8 cellular contexts compared by ENCODE assay signal in genomic region chr6:131627724-131628682, GRCh38. TPM values are rescaled to one million over a fixed set of nuclear protein-coding genes. Genes with fewer than 3 reads are reported as not detected.
A peak's percentile ranks its signal among the peaks of the same experiment; 100 is the strongest.
DNase-seq lines count a peak whose midpoint lies in the region; ATAC-seq, FAIRE-seq and TF ChIP-seq lines count a peak whose summit lies in the region.

Gene MED23, minus strand, starts transcription at chr6:131628242. Its CDS starts 193 bp downstream, at chr6:131628049.

- H3K4me2 ChIP-seq in H1 (ENCODE audit: insufficient read depth in 1 of 2, low read depth in 2 of 2, low read length in 2 of 2) (peak within 1 kb of the TSS; percentile 39 to 69), mesenchymal stem cell (ENCODE audit: low read length, poor library complexity, severe bottlenecking) (peak within 1 kb of the TSS; percentile 77)

- ATAC-seq in GM21367 (IDR thresholded peaks at IDR 0.05; ENCODE audit: unreplicated experiment), result peak; percentile 95

- in situ Hi-C loops in Caki2 (cut with HindIII; ENCODE audit: low pct_unique_long_range_greater_than_20kb, low sequenced_read_pairs), result no loop called here

- H2BK5ac ChIP-seq in H1 (ENCODE audit: low read depth, low read length), result no peak within 1 kb of the TSS
- peak within 1 kb of the TSS; percentile 44 for H2BK5ac ChIP-seq in mesenchymal stem cell (ENCODE audit: low read depth, low read length, poor library complexity, severe bottlenecking)

- H3K27me3 ChIP-seq in H1 (replicated peaks in 1 of 4; ENCODE audit: control insufficient read depth in 3 of 4, extremely low read depth in 1 of 4, insufficient read depth in 3 of 4, low read length in 3 of 4) (no peaks in the 10 kb centered on the region), mesenchymal stem cell (ENCODE audit: control insufficient read depth in 1 of 2, insufficient read depth in 1 of 2, low read length in 2 of 2) (peaks cover 0 to 7% of the 10 kb centered on the region in 2 experiments)

- H2AK5ac ChIP-seq in H1 (ENCODE audit: low read depth, low read length) (no peak within 1 kb of the TSS), mesenchymal stem cell (ENCODE audit: low read length, severe bottlenecking) (no peak within 1 kb of the TSS)

- WGBS in H1 (ENCODE audit: extremely low coverage in 1 of 2, insufficient coverage in 1 of 2, insufficient read length in 1 of 2, insufficient replicate concordance in 2 of 2, low coverage in 1 of 2, low lambda C conversion rate in 2 of 2, missing lambda C conversion rate in 1 of 2), 2 experiments, result 4% methylated on average over 51 of the region's 53 CpGs; no CpG with 5 or more reads in 1 of the 2 experiments
- WGBS in mesenchymal stem cell, result 1% methylated on average over 49 of the region's 53 CpGs

- no peak within 1 kb of the TSS for H2BK20ac ChIP-seq in H1 (ENCODE audit: low read length)

- no peak within 1 kb of the TSS for H4K5ac ChIP-seq in H1 (ENCODE audit: insufficient read length, low read depth, low read length)

- H2BK12ac ChIP-seq in H1 (ENCODE audit: low read depth, low read length) (no peak within 1 kb of the TSS), mesenchymal stem cell (ENCODE audit: low read length in 2 of 2) (no peak within 1 kb of the TSS)

- H3K4me3 ChIP-seq in H1 (ENCODE audit: extremely low read depth in 1 of 4, insufficient read depth in 2 of 4, low read depth in 3 of 4, low read length in 4 of 4) (peak within 1 kb of the TSS; percentile 79 to 92 (median 83)), mesenchymal stem cell (ENCODE audit: insufficient read depth in 1 of 2, low read depth in 1 of 2, low read length in 2 of 2) (peak within 1 kb of the TSS; percentile 93 to 94)

- peaks cover 0 to 7% of the 10 kb centered on the region in 2 experiments; a peak in 2 of 4 replicates for H3K79me2 ChIP-seq in H1 (ENCODE audit: control insufficient read depth in 1 of 2, insufficient read depth in 2 of 2, low read length in 2 of 2)

- H2BK15ac ChIP-seq in H1 (ENCODE audit: low read length), result no peak within 1 kb of the TSS
- H2BK15ac ChIP-seq in mesenchymal stem cell (ENCODE audit: low read depth, poor library complexity, severe bottlenecking), result no peak within 1 kb of the TSS

- no peaks in the 10 kb centered on the region for H4K20me1 ChIP-seq in H1 (replicated peaks in 1 of 2; ENCODE audit: control insufficient read depth in 1 of 2, insufficient read depth in 2 of 2, low read length in 2 of 2)

- peak in 1 of 2 experiments; percentile 85; a peak in 2 of 3 replicates for TF ChIP-seq POLR2A in H1 (IDR thresholded peaks at IDR 0.05; ENCODE audit: control extremely low read depth in 1 of 2, low read depth in 2 of 2, low read length in 2 of 2)

- H3K18ac ChIP-seq in H1 (ENCODE audit: extremely low read depth, low read length), result peak within 1 kb of the TSS; percentile 56
- peak within 1 kb of the TSS; percentile 79 to 84 for H3K18ac ChIP-seq in mesenchymal stem cell (ENCODE audit: low read depth in 1 of 2, low read length in 2 of 2)

- H3K79me1 ChIP-seq in H1 (ENCODE audit: low read depth, low read length) (no peaks in the 10 kb centered on the region), mesenchymal stem cell (replicated peaks; ENCODE audit: low read length, poor library complexity, severe bottlenecking) (peaks cover 10% of the 10 kb centered on the region)

- POLR2A ChIA-PET in H1 (lab: Charles Lee; ENCODE audit: partially characterized antibody), result interaction anchor here (0.6 to 2.0 kb wide), 4 partner anchors 9 to 737 kb away, joined by 3 to 6 read pairs (median 4); partner anchors contain the start of gene CCN2

- TF ChIP-seq RAD21 in H1 (IDR thresholded peaks at IDR 0.05 in 1 of 2, conservative IDR thresholded peaks at IDR 0.05 in 1 of 2; ENCODE audit: low read depth in 2 of 2, low read length in 2 of 2), result peak; percentile 92 to 96

- no peak within 1 kb of the TSS for H3K4ac ChIP-seq in H1 (replicated peaks; ENCODE audit: insufficient read length, low read depth, low read length)
- peak within 1 kb of the TSS in 1 of 2 experiments; percentile 75 for H3K4ac ChIP-seq in mesenchymal stem cell (ENCODE audit: low read depth in 1 of 2, low read length in 2 of 2)

- H4K8ac ChIP-seq in H1 (ENCODE audit: extremely low read depth, insufficient read depth, low read length), result peak within 1 kb of the TSS; percentile 89
- H4K8ac ChIP-seq in mesenchymal stem cell (ENCODE audit: low read length), result peak within 1 kb of the TSS; percentile 97

- H3K9me3 ChIP-seq in H1 (ENCODE audit: insufficient read depth in 2 of 2, low read depth in 1 of 2, low read length in 1 of 2) (no peaks in the 10 kb centered on the region), mesenchymal stem cell (ENCODE audit: control insufficient read depth, low read length) (no peaks in the 10 kb centered on the region)

- FAIRE-seq in HTR-8/SVneo (lab: Jason Lieb, UNC), result peak; percentile 79
- peak; percentile 28 for FAIRE-seq in H1 (lab: Jason Lieb, UNC)

- peak; percentile 44 to 87 for TF ChIP-seq EP300 in H1 (IDR thresholded peaks at IDR 0.05; ENCODE audit: borderline replicate concordance in 1 of 2, low read depth in 2 of 2, low read length in 2 of 2)

- H3K4me1 ChIP-seq in H1 (replicated peaks in 1 of 4; ENCODE audit: control insufficient read depth in 3 of 4, insufficient read depth in 4 of 4, low read length in 3 of 4) (no peaks in the 10 kb centered on the region), mesenchymal stem cell (ENCODE audit: control insufficient read depth, insufficient read depth, low read depth, low read length) (no peaks in the 10 kb centered on the region)

- peak; percentile 96 to 100 (median 99) for TF ChIP-seq CTCF in H1 (IDR thresholded peaks at IDR 0.05; ENCODE audit: control extremely low read depth in 1 of 3, insufficient read depth in 1 of 3, low read depth in 1 of 3, low read length in 3 of 3)

- peak within 1 kb of the TSS; percentile 41; the same call in 1 of the 2 replicates for H3K27ac ChIP-seq in H1 (ENCODE audit: low read depth, low read length)
- peak within 1 kb of the TSS; percentile 83 for H3K27ac ChIP-seq in mesenchymal stem cell (ENCODE audit: low read length, poor library complexity, severe bottlenecking)

- H3K23ac ChIP-seq in H1 (ENCODE audit: insufficient read length) (no peak within 1 kb of the TSS), mesenchymal stem cell (ENCODE audit: low read length in 2 of 2) (peak within 1 kb of the TSS in 1 of 2 experiments; percentile 17)

- no peaks in the 10 kb centered on the region for H3K23me2 ChIP-seq in H1 (ENCODE audit: low read depth, low read length)

- H3K36me3 ChIP-seq in H1 (ENCODE audit: control insufficient read depth in 2 of 4, insufficient read depth in 4 of 4, low read length in 3 of 4) (peaks cover 4 to 16% (median 7%) of the 10 kb centered on the region in 4 experiments; a peak in 6 of 8 replicates), mesenchymal stem cell (ENCODE audit: control insufficient read depth in 1 of 2, insufficient read depth in 2 of 2, low read depth in 1 of 2, low read length in 2 of 2) (peaks cover 4 to 25% of the 10 kb centered on the region in 2 experiments)

- CTCF ChIA-PET in H1 (lab: Charles Lee; ENCODE audit: partially characterized antibody), result interaction anchor here (0.6 to 2.9 kb wide), 55 partner anchors 9 to 1760 kb away, joined by 3 to 41 read pairs (median 3); partner anchors contain the start of gene ENPP3

- H2BK120ac ChIP-seq in H1 (replicated peaks; ENCODE audit: low read depth, low read length), result no peak within 1 kb of the TSS
- no peak within 1 kb of the TSS for H2BK120ac ChIP-seq in mesenchymal stem cell (ENCODE audit: low read depth, low read length)

- peak within 1 kb of the TSS; percentile 87 for H3K56ac ChIP-seq in H1 (replicated peaks; ENCODE audit: insufficient read length, low read depth, low read length)

- DNase-seq in Caki2 (ENCODE audit: low read depth) (peak; percentile 97), HTR-8/SVneo (ENCODE audit: insufficient read length, low spot score) (peak; percentile 80), NOMO-1 treated with DMSO at 0.1 percent for 48 hours (lab: John Stamatoyannopoulos, UW; ENCODE audit: unreplicated experiment) (peak; percentile 91), H1 (ENCODE audit: low read depth in 1 of 2, low spot score in 2 of 2) (peak; percentile 95 to 100), mesenchymal stem cell (peak; percentile 94)
- peak; percentile 90 to 99 (median 96) for DNase-seq in activated CD8-positive, alpha-beta memory T cell treated with anti-CD3 and anti-CD28 coated beads for 48 hours (ENCODE audit: low read depth in 2 of 3, low spot score in 2 of 3)
- DNase-seq in stimulated activated CD8-positive, alpha-beta memory T cell treated with anti-CD3 and anti-CD28 coated beads, Interleukin-12 subunit alpha, Interleukin-12 subunit beta, amount 100 ng/mL, for 4 hours (ENCODE audit: low read depth), result peak; percentile 90

- H3K14ac ChIP-seq in H1 (ENCODE audit: insufficient read length), result no peak within 1 kb of the TSS
- peak within 1 kb of the TSS in 1 of 2 experiments; percentile 89 for H3K14ac ChIP-seq in mesenchymal stem cell (ENCODE audit: low read length in 2 of 2)

- H2AFZ ChIP-seq in H1 (ENCODE audit: low read length), result peak within 1 kb of the TSS; percentile 94
- peak within 1 kb of the TSS; percentile 98 for H2AFZ ChIP-seq in mesenchymal stem cell (ENCODE audit: low read depth, low read length)

- peak within 1 kb of the TSS; percentile 54 to 76 (median 60) for H3K9ac ChIP-seq in H1 (replicated peaks in 1 of 4; ENCODE audit: extremely low read depth in 1 of 4, low read depth in 3 of 4, low read length in 3 of 4)
- H3K9ac ChIP-seq in mesenchymal stem cell (ENCODE audit: low read length), result peak within 1 kb of the TSS; percentile 92

- H4K91ac ChIP-seq in H1 (replicated peaks; ENCODE audit: insufficient read length, low read length) (no peak within 1 kb of the TSS), mesenchymal stem cell (ENCODE audit: low read length) (peak within 1 kb of the TSS; percentile 79)

TF ChIP-seq in H1, 55 proteins besides CTCF, POLR2A, EP300 and RAD21 (continues in another document):
- TF ChIP-seq YY1 (IDR thresholded peaks at IDR 0.05; ENCODE audit: low read depth, low read length) (peak; percentile 66), ATF3 (IDR thresholded peaks at IDR 0.05; ENCODE audit: insufficient read depth, low read depth, low read length) (peak; percentile 77; the same call in 1 of the 2 replicates)

RNA-seq across cellular contexts. Expression of gene MED23, which starts in this region (rescaled TPM):
- 15.6 and 16.0 TPM in 2 replicates for total RNA-seq in Caki2 (2014; rRNA removed; shearing (Covaris generic); ENCODE audit: low replicate concordance)
- total RNA-seq in H1 (2021; fragmentation: NEBNext Ultra II Directional; extraction: Animal tissue kit (Norgen Biotek cat#: 25700)), result 13.0 and 13.8 TPM in 2 replicates
- polyA plus RNA-seq in H1 (2011; rRNA removed), result 6.7 and 10.5 TPM in 2 replicates
- 9.9 TPM for polyA plus RNA-seq in H1 (2011; cell fraction: cytosol; rRNA removed)
- 15.2 TPM for polyA plus RNA-seq in H1 (2011; cell fraction: nucleus; rRNA removed)
- polyA plus RNA-seq in H1 (2012, experiment 1 of 2), result 6.0 to 9.8 TPM (median 7.7 TPM) in 4 replicates
- 0.35 TPM for polyA plus RNA-seq in H1 (2012, experiment 2 of 2)
- 11.7 TPM for polyA plus RNA-seq in H1 (2013, experiment 1 of 2)
- 10.7 TPM for polyA plus RNA-seq in H1 (2013, experiment 2 of 2)
- polyA minus RNA-seq in H1 (2011; rRNA and poly(A)+ RNA removed), result 20.2 and 26.7 TPM in 2 replicates
- 8.2 TPM for polyA minus RNA-seq in H1 (2011; cell fraction: cytosol; rRNA and poly(A)+ RNA removed)
- 34.4 TPM for polyA minus RNA-seq in H1 (2011; cell fraction: nucleus; rRNA and poly(A)+ RNA removed)
- polyA plus RNA-seq in mesenchymal stem cell (2013, experiment 1 of 2), result 14.4 TPM
- 14.6 TPM for polyA plus RNA-seq in mesenchymal stem cell (2013, experiment 2 of 2)

Comparison
In these comparisons a context has a peak if more than half of its experiments do, and no peak if none do; other contexts are left out.
1. Peak in every context shown above with its lines: DNase-seq, ATAC-seq, H3K4me3 ChIP-seq and H3K27ac ChIP-seq.